ENCODE assay signal across 19 cellular contexts in genomic region chr3:166531730-166532129, GRCh38.
"Had no signal": no experiment of that assay in that cellular context is flagged by ENCODE, and none has a peak within 500 bp of the region (broad histone marks: within the 10 kb centered on the region; RNA-seq: fewer than 3 reads in every experiment).

No MANE protein-coding gene starts in this region.

- FAIRE-seq: colon, keratinocyte had no signal

- H3K36me3 ChIP-seq: esophagus squamous epithelium, left ventricle myocardium inferior, lower lobe of right lung, prostate gland, stomach, thoracic aorta, transverse colon had no signal

- H3K4me3 ChIP-seq: esophagus squamous epithelium, left ventricle myocardium inferior, lower lobe of right lung, prostate gland, stomach, thoracic aorta, transverse colon had no signal

- DNase-seq: effector memory CD8-positive, alpha-beta T cell; esophagus squamous epithelium; foreskin keratinocyte; immature natural killer cell; left cardiac atrium; left ventricle myocardium inferior; lower lobe of right lung; midbrain; occipital lobe; stimulated activated CD4-positive, alpha-beta T cell treated with anti-CD3 and anti-CD28 coated beads, Interleukin-2, amount 100 ng/mL, for 24 hours; stimulated activated naive CD4-positive, alpha-beta T cell; stomach; substantia nigra; transverse colon had no signal

- H3K4me1 ChIP-seq: esophagus squamous epithelium, foreskin keratinocyte, left ventricle myocardium inferior, lower lobe of right lung, parathyroid adenoma, prostate gland, stomach, transverse colon had no signal

- H3K9me3 ChIP-seq: prostate gland, thoracic aorta had no signal

- H3K9ac ChIP-seq: parathyroid adenoma had no signal

- H3K27ac ChIP-seq: esophagus squamous epithelium, foreskin keratinocyte, left ventricle myocardium inferior, lower lobe of right lung, parathyroid adenoma, prostate gland, stomach, thoracic aorta, transverse colon had no signal
